1 cellular context compared by ENCODE assay signal in genomic region chr14:104119119-104119699, GRCh38.
TF ChIP-seq lines count a peak whose summit lies in the region.

No MANE protein-coding gene starts in this region.

TF ChIP-seq in HEK293, 187 proteins besides CTCF, POLR2A, EP300 and RAD21:
- TF ChIP-seq ZNF701 (tag by site-specific recombination; IDR thresholded peaks at IDR 0.05) (no peak), ZFHX2 (tag by site-specific recombination; conservative IDR thresholded peaks at IDR 0.05) (peak; percentile 79), PRDM4 (tag by site-specific recombination; IDR thresholded peaks at IDR 0.05) (no peak), ZBTB48 (tag by site-specific recombination; IDR thresholded peaks at IDR 0.05) (no peak), ZNF175 (tag by site-specific recombination; IDR thresholded peaks at IDR 0.05) (no peak), ZNF24 (tag by site-specific recombination; IDR thresholded peaks at IDR 0.05) (no peak), ZNF133 (tag by site-specific recombination; IDR thresholded peaks at IDR 0.05) (no peak), SETDB1 (IDR thresholded peaks at IDR 0.05; ENCODE audit: insufficient read length, low read length) (no peak), EGR2 (tag by site-specific recombination; IDR thresholded peaks at IDR 0.05; ENCODE audit: low read depth) (peak; percentile 68), ZBTB17 (tag by site-specific recombination; IDR thresholded peaks at IDR 0.05) (no peak), FEZF1 (tag by site-specific recombination; IDR thresholded peaks at IDR 0.05) (no peak), ZNF114 (tag by site-specific recombination; IDR thresholded peaks at IDR 0.05) (no peak), ZNF280D (tag by site-specific recombination; IDR thresholded peaks at IDR 0.05) (no peak), ZNF48 (tag by site-specific recombination; IDR thresholded peaks at IDR 0.05) (no peak)
- TF ChIP-seq, protein P1, sequence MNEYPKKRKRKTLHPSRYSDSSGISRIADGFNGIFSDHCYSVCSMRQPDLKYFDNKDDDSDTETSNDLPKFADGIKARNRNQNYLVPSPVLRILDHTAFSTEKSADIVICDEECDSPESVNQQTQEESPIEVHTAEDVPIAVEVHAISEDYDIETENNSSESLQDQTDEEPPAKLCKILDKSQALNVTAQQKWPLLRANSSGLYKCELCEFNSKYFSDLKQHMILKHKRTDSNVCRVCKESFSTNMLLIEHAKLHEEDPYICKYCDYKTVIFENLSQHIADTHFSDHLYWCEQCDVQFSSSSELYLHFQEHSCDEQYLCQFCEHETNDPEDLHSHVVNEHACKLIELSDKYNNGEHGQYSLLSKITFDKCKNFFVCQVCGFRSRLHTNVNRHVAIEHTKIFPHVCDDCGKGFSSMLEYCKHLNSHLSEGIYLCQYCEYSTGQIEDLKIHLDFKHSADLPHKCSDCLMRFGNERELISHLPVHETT (tag by site-specific recombination; IDR thresholded peaks at IDR 0.05), result no peak
- TF ChIP-seq, protein P2, sequence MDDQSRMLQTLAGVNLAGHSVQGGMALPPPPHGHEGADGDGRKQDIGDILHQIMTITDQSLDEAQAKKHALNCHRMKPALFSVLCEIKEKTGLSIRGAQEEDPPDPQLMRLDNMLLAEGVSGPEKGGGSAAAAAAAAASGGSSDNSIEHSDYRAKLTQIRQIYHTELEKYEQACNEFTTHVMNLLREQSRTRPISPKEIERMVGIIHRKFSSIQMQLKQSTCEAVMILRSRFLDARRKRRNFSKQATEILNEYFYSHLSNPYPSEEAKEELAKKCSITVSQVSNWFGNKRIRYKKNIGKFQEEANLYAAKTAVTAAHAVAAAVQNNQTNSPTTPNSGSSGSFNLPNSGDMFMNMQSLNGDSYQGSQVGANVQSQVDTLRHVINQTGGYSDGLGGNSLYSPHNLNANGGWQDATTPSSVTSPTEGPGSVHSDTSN (CRISPR knock-in tag; IDR thresholded peaks at IDR 0.05), result no peak
